ENCODE assay signal across 21 cellular contexts in the genomic region with DNA sequence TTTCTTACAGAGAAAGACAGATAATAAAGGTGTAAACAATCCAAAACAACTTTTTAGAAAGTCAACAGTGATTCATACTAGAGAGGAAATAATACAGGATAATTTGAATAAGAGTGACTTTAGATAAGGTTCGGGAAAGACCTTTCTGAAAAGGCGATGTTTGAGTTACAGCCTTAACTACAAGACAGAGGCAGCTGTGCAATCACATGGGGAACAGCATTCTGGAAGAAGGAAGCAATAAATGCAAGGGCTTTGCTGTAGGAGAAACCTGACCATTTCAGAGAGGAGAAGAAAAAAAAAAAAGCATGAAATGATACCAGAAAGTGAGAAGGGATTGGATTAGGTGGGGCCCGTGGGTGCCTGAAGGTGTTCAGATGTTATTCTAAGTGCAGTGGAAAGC.
"Had no signal": no experiment of that assay in that cellular context is flagged by ENCODE, and none has a peak within 500 bp of the region (broad histone marks: within the 10 kb centered on the region; RNA-seq: fewer than 3 reads in every experiment).

No MANE protein-coding gene starts in this region.

- H3K9me3 ChIP-seq: ascending aorta, body of pancreas, MG63, SJSA1 had no signal

- H3K27me3 ChIP-seq: ascending aorta, body of pancreas, MG63, SJSA1 had no signal

- ATAC-seq: activated CD4-positive, CD25-positive, alpha-beta regulatory T cell treated with anti-CD3 and anti-CD28 coated beads, Interleukin-2, amount 50 U/mL, for 24 hours; activated CD8-positive, alpha-beta memory T cell treated with anti-CD3 and anti-CD28 coated beads, Interleukin-2, amount 10 ng/mL, durations not matched to agents 7 days and 5 days; body of pancreas had no signal

- H3K4me1 ChIP-seq: ascending aorta, SJSA1 had no signal

- H3K36me3 ChIP-seq: ascending aorta, MG63, SJSA1 had no signal

- H3K27me3 Mint-ChIP-seq: activated CD8-positive, alpha-beta memory T cell treated with anti-CD3 and anti-CD28 coated beads, Interleukin-2, amount 10 ng/mL, durations not matched to agents 7 days and 5 days; activated naive CD4-positive, alpha-beta T cell treated with anti-CD3 and anti-CD28 coated beads, Interleukin-2, amount 50 U/mL, for 24 hours; activated T-cell treated with anti-CD3 and anti-CD28 coated beads, Interleukin-2, amount 50 U/mL, for 24 hours had no signal

- H3K9me3 Mint-ChIP-seq: activated naive CD4-positive, alpha-beta T cell treated with anti-CD3 and anti-CD28 coated beads, Interleukin-2, amount 50 U/mL, for 24 hours; activated T-cell treated with anti-CD3 and anti-CD28 coated beads, Interleukin-2, amount 50 U/mL, for 24 hours; activated T-helper 1 cell treated with anti-CD3 and anti-CD28 coated beads, Interleukin-12 subunit alpha, Interleukin-12 subunit beta, Interleukin-2, Interleukin-4 antibody, amounts not matched to agents 30 ng/mL and 10 ng/mL and 1 ng/mL, durations not matched to agents 14 hours and 24 hours and 36 hours; central memory CD8-positive, alpha-beta T cell; T-helper 1 cell treated with Interleukin-12 subunit alpha and Interleukin-12 subunit beta and Interleukin-4 antibody, amounts not matched to agents 30 μg/mL and 1 μg/mL, for 36 hours had no signal

- H3K36me3 Mint-ChIP-seq: activated CD8-positive, alpha-beta memory T cell treated with anti-CD3 and anti-CD28 coated beads, Interleukin-2, amount 10 ng/mL, durations not matched to agents 7 days and 5 days; activated naive CD4-positive, alpha-beta T cell treated with anti-CD3 and anti-CD28 coated beads, Interleukin-2, amount 50 U/mL, for 24 hours had no signal

- H3K4me1 Mint-ChIP-seq: activated CD8-positive, alpha-beta memory T cell treated with anti-CD3 and anti-CD28 coated beads, Interleukin-2, amount 10 ng/mL, durations not matched to agents 7 days and 5 days; activated naive CD4-positive, alpha-beta T cell treated with anti-CD3 and anti-CD28 coated beads, Interleukin-2, amount 50 U/mL, for 24 hours; central memory CD8-positive, alpha-beta T cell had no signal

- H3K27ac Mint-ChIP-seq: activated CD8-positive, alpha-beta memory T cell treated with anti-CD3 and anti-CD28 coated beads, Interleukin-2, amount 10 ng/mL, durations not matched to agents 7 days and 5 days; activated naive CD4-positive, alpha-beta T cell treated with anti-CD3 and anti-CD28 coated beads, Interleukin-2, amount 50 U/mL, for 24 hours; activated T-cell treated with anti-CD3 and anti-CD28 coated beads, Interleukin-2, amount 50 U/mL, for 24 hours; activated T-helper 1 cell treated with anti-CD3 and anti-CD28 coated beads, Interleukin-12 subunit alpha, Interleukin-12 subunit beta, Interleukin-2, Interleukin-4 antibody, amounts not matched to agents 30 ng/mL and 10 ng/mL and 1 ng/mL, durations not matched to agents 14 hours and 24 hours and 36 hours; T-helper 1 cell treated with Interleukin-12 subunit alpha and Interleukin-12 subunit beta and Interleukin-4 antibody, amounts not matched to agents 30 μg/mL and 1 μg/mL, for 36 hours had no signal

- H3K4me3 Mint-ChIP-seq: activated CD8-positive, alpha-beta memory T cell treated with anti-CD3 and anti-CD28 coated beads, Interleukin-2, amount 10 ng/mL, durations not matched to agents 7 days and 5 days; activated naive CD4-positive, alpha-beta T cell treated with anti-CD3 and anti-CD28 coated beads, Interleukin-2, amount 50 U/mL, for 24 hours; activated T-cell treated with anti-CD3 and anti-CD28 coated beads, Interleukin-2, amount 50 U/mL, for 24 hours; activated T-helper 1 cell treated with anti-CD3 and anti-CD28 coated beads, Interleukin-12 subunit alpha, Interleukin-12 subunit beta, Interleukin-2, Interleukin-4 antibody, amounts not matched to agents 30 ng/mL and 10 ng/mL and 1 ng/mL, durations not matched to agents 14 hours and 24 hours and 36 hours; central memory CD8-positive, alpha-beta T cell; T-helper 1 cell treated with Interleukin-12 subunit alpha and Interleukin-12 subunit beta and Interleukin-4 antibody, amounts not matched to agents 30 μg/mL and 1 μg/mL, for 36 hours had no signal

- DNase-seq: activated CD4-positive, alpha-beta T cell treated with anti-CD3 and anti-CD28 coated beads for 4 hours; activated CD8-positive, alpha-beta memory T cell treated with anti-CD3 and anti-CD28 coated beads, Interleukin-2, amount 10 ng/mL, durations not matched to agents 7 days and 5 days; activated effector memory CD4-positive, alpha-beta T cell treated with Interleukin-2 at 50 U/mL for 16 hours; activated naive CD4-positive, alpha-beta T cell; activated T-cell treated with anti-CD3 and anti-CD28 coated beads, Interleukin-2, amount 50 U/mL, for 24 hours; body of pancreas; MG63; MV-4-11; NCI-H1092 treated with DMSO at 0.1 percent for 48 hours; NCI-H1417 treated with DMSO at 0.1 percent for 48 hours; NCI-H187 treated with DMSO at 0.1 percent for 48 hours; NCI-H2081 treated with DMSO at 0.1 percent for 48 hours; NCI-H446; NCI-H524 had no signal

- H3K27ac ChIP-seq: ascending aorta, body of pancreas, SJSA1 had no signal

- H3K4me3 ChIP-seq: ascending aorta, body of pancreas, MG63, SJSA1 had no signal
